8 cellular contexts compared by ENCODE assay signal in the genomic region with DNA sequence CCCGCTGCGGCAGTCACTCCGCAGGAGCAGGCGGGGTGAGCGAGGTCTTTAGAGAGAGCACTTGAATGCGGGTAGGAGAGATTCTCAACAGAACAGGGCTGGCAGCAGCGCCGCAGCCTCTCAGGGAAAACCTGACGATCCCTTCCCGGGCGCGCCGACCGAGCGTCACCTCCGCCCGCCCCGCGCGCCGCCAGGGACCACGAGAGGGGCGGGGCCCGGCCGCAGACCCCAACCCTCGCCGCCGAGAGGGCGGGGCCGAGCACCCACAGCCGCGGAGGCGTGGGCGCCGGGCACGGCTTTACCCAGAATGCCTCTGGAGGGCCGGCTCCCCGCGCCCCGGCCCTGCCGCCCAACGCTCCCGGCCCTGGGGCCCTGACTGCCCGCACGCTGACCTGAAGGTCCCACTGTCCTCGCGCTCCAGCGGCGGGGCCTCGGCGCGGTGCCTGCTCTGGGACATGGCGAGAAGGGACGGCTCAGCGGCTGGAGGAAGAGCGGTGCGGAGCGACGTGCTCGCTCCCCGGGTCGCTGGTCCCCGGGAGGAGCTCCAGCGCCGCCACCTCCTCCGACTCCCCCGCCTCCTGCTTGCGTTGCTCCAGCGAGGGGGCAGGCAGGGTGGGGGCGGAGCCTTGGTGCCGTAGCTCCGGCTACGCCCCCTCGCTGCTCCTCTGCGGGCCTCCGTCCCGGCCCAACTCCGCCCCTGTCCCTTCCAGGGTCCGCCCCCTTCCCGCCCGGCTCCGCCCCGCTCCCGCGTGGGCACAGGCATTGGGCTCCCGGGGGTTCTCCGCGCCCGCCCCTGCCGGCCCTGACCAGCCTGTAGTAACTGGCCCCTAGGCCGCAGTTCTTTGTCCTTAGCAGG.
DNase-seq lines count a peak whose midpoint lies in the region; TF ChIP-seq lines count a peak whose summit lies in the region.

A gene with protein sequence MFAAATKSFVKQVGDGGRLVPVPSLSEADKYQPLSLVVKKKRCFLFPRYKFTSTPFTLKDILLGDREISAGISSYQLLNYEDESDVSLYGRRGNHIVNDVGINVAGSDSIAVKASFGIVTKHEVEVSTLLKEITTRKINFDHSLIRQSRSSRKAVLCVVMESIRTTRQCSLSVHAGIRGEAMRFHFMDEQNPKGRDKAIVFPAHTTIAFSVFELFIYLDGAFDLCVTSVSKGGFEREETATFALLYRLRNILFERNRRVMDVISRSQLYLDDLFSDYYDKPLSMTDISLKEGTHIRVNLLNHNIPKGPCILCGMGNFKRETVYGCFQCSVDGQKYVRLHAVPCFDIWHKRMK (plus strand): TSS at position 805 of the 856 bp plus-strand sequence. CDS start 2,032 bp downstream, outside the sequence.
A gene (minus strand): TSS at position 602 of the 856 bp plus-strand sequence. CDS start 145 bp downstream, at position 457.

- TF ChIP-seq CTCF in GM20000 (IDR thresholded peaks at IDR 0.05; ENCODE audit: extremely low read depth, missing control alignments) = no peak

- DNase-seq in COLO668 (lab: John Stamatoyannopoulos, UW; ENCODE audit: unreplicated experiment) (peak; percentile 98), GM20000 (ENCODE audit: low spot score) (peak; percentile 98), HS-5 (ENCODE audit: low read depth) (peak; percentile 85), NK-92 (lab: John Stamatoyannopoulos, UW; ENCODE audit: unreplicated experiment) (peak; percentile 56), medulla oblongata (ENCODE audit: extremely low spot score) (peak; percentile 99)
- DNase-seq in activated CD8-positive, alpha-beta memory T cell treated with anti-CD3 and anti-CD28 coated beads for 24 hours = peak; percentile 99
- DNase-seq in effector CD8-positive, alpha-beta T cell (lab: John Stamatoyannopoulos, UW) = peak; percentile 91
- DNase-seq in stimulated activated CD4-positive, alpha-beta T cell treated with anti-CD3 and anti-CD28 coated beads, TNF-alpha, amount 100 ng/mL, for 48 hours (ENCODE audit: low read depth in 3 of 3) = peak; percentile 89 to 96 (median 92)

Comparison
In these comparisons a context has a peak if more than half of its experiments do, and no peak if none do; other contexts are left out.
1. Peak in every context shown above with its lines: DNase-seq.